8 cellular contexts compared by ENCODE assay signal in genomic region chr15:33215941-33216872, GRCh38. TPM values are rescaled to one million over a fixed set of nuclear protein-coding genes. Genes with fewer than 3 reads are reported as not detected.
DNase-seq lines count a peak whose midpoint lies in the region; ATAC-seq, FAIRE-seq and TF ChIP-seq lines count a peak whose summit lies in the region.

No MANE protein-coding gene starts in this region.

- peak; percentile 37 for FAIRE-seq in endothelial cell of umbilical vein (lab: Jason Lieb, UNC)

- no peak overlapping the region for H3K9ac ChIP-seq in endothelial cell of umbilical vein (replicated peaks; ENCODE audit: extremely low read depth, insufficient read depth, low read length)

- H3K27ac ChIP-seq in endothelial cell of umbilical vein (ENCODE audit: insufficient read depth, low read depth, low read length) = no peak overlapping the region

- peak; percentile 20 to 51 for TF ChIP-seq CTCF in endothelial cell of umbilical vein (IDR thresholded peaks at IDR 0.05; ENCODE audit: extremely low read depth in 1 of 2, insufficient read depth in 1 of 2, low read depth in 1 of 2, low read length in 2 of 2)

- intact Hi-C loops in endothelial cell of umbilical vein (cut with micrococcal nuclease) = loop anchor here (10.0 kb wide), 1 partner anchor 131 kb away; no protein-coding TSS in a partner anchor

- H3K9me3 ChIP-seq in endothelial cell of umbilical vein (replicated peaks; ENCODE audit: control insufficient read depth, insufficient read depth, low read length) = no peaks in the 10 kb centered on the region

- H3K9me1 ChIP-seq in endothelial cell of umbilical vein (replicated peaks; ENCODE audit: control insufficient read depth, extremely low read depth, insufficient read depth, low read length) = no peaks in the 10 kb centered on the region

- no peaks in the 10 kb centered on the region for H3K27me3 ChIP-seq in endothelial cell of umbilical vein (ENCODE audit: control insufficient read depth in 2 of 2, insufficient read depth in 2 of 2, low read length in 2 of 2)

- H3K4me1 ChIP-seq in endothelial cell of umbilical vein (ENCODE audit: control insufficient read depth, extremely low read depth, insufficient read depth, low read length) = no peaks in the 10 kb centered on the region

- DNase-seq in NCI-H2081 (lab: John Stamatoyannopoulos, UW) = peak; percentile 9 to 38
- no peak for DNase-seq in NCI-H2081 treated with DMSO at 0.1 percent for 48 hours (lab: John Stamatoyannopoulos, UW)
- DNase-seq in NOMO-1 (lab: John Stamatoyannopoulos, UW; ENCODE audit: unreplicated experiment in 2 of 2) = peak; percentile 2 to 38
- peak; percentile 31 for DNase-seq in endothelial cell of umbilical vein (ENCODE audit: low read depth, low spot score)
- DNase-seq in pulmonary artery endothelial cell (ENCODE audit: low read depth, low spot score) = peak; percentile 4
- no peak for DNase-seq in NCI-H2029 treated with DMSO at 0.1 percent for 48 hours (lab: John Stamatoyannopoulos, UW)

- no peak overlapping the region for H3K4me3 ChIP-seq in endothelial cell of umbilical vein (replicated peaks in 1 of 3; ENCODE audit: insufficient read depth in 1 of 3, low read depth in 1 of 3, low read length in 3 of 3)

- no peaks in the 10 kb centered on the region for H4K20me1 ChIP-seq in endothelial cell of umbilical vein (replicated peaks; ENCODE audit: control insufficient read depth, extremely low read depth, insufficient read depth, low read length)

- H2AFZ ChIP-seq in endothelial cell of umbilical vein (ENCODE audit: low read depth, low read length) = no peak overlapping the region

- BruUV-seq in endothelial cell of umbilical vein (replicated peaks; lab: Mats Ljungman, UMichigan) = no TSS peak

- H3K4me2 ChIP-seq in endothelial cell of umbilical vein (ENCODE audit: insufficient read depth, low read length) = no peak overlapping the region

- POLR2A ChIA-PET in endothelial cell of umbilical vein (lab: Charles Lee) = no interaction called here

- ATAC-seq in HG02642 (IDR thresholded peaks at IDR 0.05; ENCODE audit: poor library complexity, unreplicated experiment) (no peak), GM19351 (IDR thresholded peaks at IDR 0.05; ENCODE audit: unreplicated experiment) (no peak)

- H3K36me3 ChIP-seq in endothelial cell of umbilical vein (ENCODE audit: control insufficient read depth in 2 of 2, extremely low read depth in 1 of 2, insufficient read depth in 2 of 2, low read length in 2 of 2) = no peaks in the 10 kb centered on the region

- TF ChIP-seq POLR2A in endothelial cell of umbilical vein (IDR thresholded peaks at IDR 0.05; ENCODE audit: low read depth, low read length) = no peak

- dilution Hi-C loops in endothelial cell of umbilical vein (cut with MboI; ENCODE audit: extremely low pct_ligation_motif_present, low sequenced_read_pairs) = no loop called here

- H3K79me2 ChIP-seq in endothelial cell of umbilical vein (ENCODE audit: control insufficient read depth, insufficient read depth, low read length) = no peaks in the 10 kb centered on the region

- CTCF ChIA-PET in endothelial cell of umbilical vein (lab: Charles Lee) = interaction anchor here (0.6 to 3.0 kb wide), 14 partner anchors 8 to 518 kb away, joined by 3 to 15 read pairs (median 4); no protein-coding TSS in a partner anchor

TF ChIP-seq in endothelial cell of umbilical vein, 7 proteins besides CTCF, POLR2A, EP300 and RAD21:
- TF ChIP-seq JUN (IDR thresholded peaks at IDR 0.05; ENCODE audit: borderline replicate concordance, insufficient read depth, insufficient read length, low read depth) (no peak), EZH2 (IDR thresholded peaks at IDR 0.05; ENCODE audit: borderline replicate concordance, low read depth, low read length, severe bottlenecking) (no peak), MYC (IDR thresholded peaks at IDR 0.05; ENCODE audit: low read depth, low read length) (no peak)

RNA-seq across cellular contexts. Expression of gene FMN1, which starts 21.7 kb away (rescaled TPM):
- total RNA-seq in endothelial cell of umbilical vein (0.29 and 0.39 TPM in 2 replicates), pulmonary artery endothelial cell (under 0.01 and 0.04 TPM in 2 replicates)
- 0.01 and 0.02 TPM in 2 replicates for polyA plus RNA-seq in endothelial cell of umbilical vein
- 0.06 and 0.16 TPM in 2 replicates for polyA plus RNA-seq in endothelial cell of umbilical vein (2011; cell fraction: cytosol; rRNA removed)
- 0.21 and 0.22 TPM in 2 replicates for polyA plus RNA-seq in endothelial cell of umbilical vein (2011; cell fraction: nucleus; rRNA removed)
- 0.23 and 0.64 TPM in 2 replicates for polyA plus RNA-seq in endothelial cell of umbilical vein (2012)
- 0.11 and 0.15 TPM in 2 replicates for polyA minus RNA-seq in endothelial cell of umbilical vein
- 0.31 TPM for polyA minus RNA-seq in endothelial cell of umbilical vein (2011; cell fraction: cytosol; rRNA and poly(A)+ RNA removed)
- 0.63 and 1.8 TPM in 2 replicates for polyA minus RNA-seq in endothelial cell of umbilical vein (2011; cell fraction: nucleus; rRNA and poly(A)+ RNA removed)

Comparison
In these comparisons a context has a peak if more than half of its experiments do, and no peak if none do; other contexts are left out.
1. DNase-seq: peak in NCI-H2081 (2 of 2), NOMO-1 (2 of 2), endothelial cell of umbilical vein (single experiment) and pulmonary artery endothelial cell (single experiment); none in NCI-H2081 treated with DMSO at 0.1 percent for 48 hours (single experiment) and NCI-H2029 treated with DMSO at 0.1 percent for 48 hours (single experiment).